In the genomic region with DNA sequence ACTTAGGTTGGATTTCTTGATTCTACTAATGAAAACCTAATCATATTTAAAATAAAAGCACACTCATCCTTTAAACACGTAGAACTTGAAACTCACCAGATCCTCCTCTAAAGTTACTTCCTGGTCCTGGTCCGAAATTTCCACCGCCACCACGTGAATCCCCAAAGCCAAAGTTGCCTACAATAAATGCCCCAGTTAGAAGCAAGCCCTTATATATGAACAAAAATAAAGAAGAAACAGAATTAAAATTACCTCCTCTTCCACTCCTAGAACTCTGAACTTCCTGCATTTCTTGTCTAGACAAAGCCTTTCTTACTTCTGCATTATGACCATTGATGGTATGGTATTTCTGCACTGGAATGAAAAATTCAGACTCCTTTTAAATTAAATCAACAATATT, we compare ENCODE assay signal across 9 cellular contexts. TPM values are rescaled to one million over a fixed set of nuclear protein-coding genes. Genes with fewer than 3 reads are reported as not detected.
DNase-seq lines count a peak whose midpoint lies in the region; ATAC-seq and TF ChIP-seq lines count a peak whose summit lies in the region.
"Had no signal": no experiment of that assay in that cellular context is flagged by ENCODE, and none has a peak within 500 bp of the region (broad histone marks: within the 10 kb centered on the region; RNA-seq: fewer than 3 reads in every experiment).

No MANE protein-coding gene starts in this region.

- H3K9me2 ChIP-seq in SK-N-SH = no peaks in the 10 kb centered on the region

- CTCF ChIA-PET in SK-N-SH (lab: Yijun Ruan, JAX) = interaction anchor here (1.4 to 11.3 kb wide), 7 partner anchors 8 to 181 kb away, joined by 5 to 260 read pairs (median 26); no protein-coding TSS in a partner anchor

- H3K27me3 ChIP-seq in SK-N-SH (ENCODE audit: insufficient read depth) (no peaks in the 10 kb centered on the region), Peyer's patch (no peaks in the 10 kb centered on the region)

- H3K27ac ChIP-seq in SK-N-SH (ENCODE audit: low read depth in 2 of 2, low read length in 1 of 2) = peak overlapping the region in 1 of 2 experiments; percentile 9; a peak in 1 of 4 replicates
- H3K27ac ChIP-seq in Peyer's patch = peak overlapping the region in 2 of 4 donors; percentile 8 to 56
- H3K27ac ChIP-seq in epithelial cell of prostate = peak overlapping the region; percentile 95

- H3K79me2 ChIP-seq in SK-N-SH (ENCODE audit: insufficient read depth) = peaks cover 91% of the 10 kb centered on the region

- peaks cover 75 to 84% of the 10 kb centered on the region in 2 experiments for H3K36me3 ChIP-seq in SK-N-SH (replicated peaks in 1 of 2; ENCODE audit: control insufficient read depth in 1 of 2, insufficient read depth in 2 of 2, low read length in 1 of 2)
- H3K36me3 ChIP-seq in Peyer's patch = peaks cover 0 to 64% (median 0%) of the 10 kb centered on the region in 3 donors

- H3K4me2 ChIP-seq in SK-N-SH = peak overlapping the region; percentile 83

- no peak for TF ChIP-seq CTCF in SK-N-SH (IDR thresholded peaks at IDR 0.05)
- no peak for TF ChIP-seq CTCF in Peyer's patch (IDR thresholded peaks at IDR 0.05)
- TF ChIP-seq CTCF in retinal pigment epithelial cell (conservative IDR thresholded peaks at IDR 0.05; ENCODE audit: low read depth, low read length) = no peak

- H3K9me3 ChIP-seq in SK-N-SH = no peaks in the 10 kb centered on the region
- H3K9me3 ChIP-seq in Peyer's patch = no peaks in the 10 kb centered on the region

- no peak overlapping the region for H2AFZ ChIP-seq in SK-N-SH (ENCODE audit: low read depth)

- POLR2A ChIA-PET in SK-N-SH (lab: Yijun Ruan, JAX) = interaction anchor here (5.7 kb wide), 1 partner anchor 8 kb away, joined by 51 read pairs; no protein-coding TSS in a partner anchor

- peak overlapping the region; percentile 15 to 100; a peak in 3 of 4 replicates for H3K4me3 ChIP-seq in SK-N-SH (ENCODE audit: low read depth in 2 of 2, low read length in 1 of 2)
- H3K4me3 ChIP-seq in Peyer's patch = peak overlapping the region in 3 of 4 donors; percentile 1 to 100 (median 14)
- H3K4me3 ChIP-seq in retinal pigment epithelial cell (ENCODE audit: low read length) = peak overlapping the region; percentile 99

- no peak for TF ChIP-seq EP300 in SK-N-SH (IDR thresholded peaks at IDR 0.05; ENCODE audit: borderline replicate concordance in 1 of 2, low read depth in 1 of 2, low read length in 1 of 2)

- H3F3A ChIP-seq in SK-N-SH (replicated peaks; ENCODE audit: insufficient read depth) = peaks cover 83% of the 10 kb centered on the region

- DNase-seq in SK-N-SH (no peak), Peyer's patch (no peak), epithelial cell of prostate (ENCODE audit: low read depth, low spot score) (no peak), retinal pigment epithelial cell (ENCODE audit: low read depth) (no peak), KG1 (lab: John Stamatoyannopoulos, UW) (no peak)
- DNase-seq: T-helper 9 cell had no signal

- peaks cover 88% of the 10 kb centered on the region for H4K20me1 ChIP-seq in SK-N-SH (ENCODE audit: insufficient read depth)

- no peak for TF ChIP-seq POLR2A in Peyer's patch (IDR thresholded peaks at IDR 0.05)

- H3K4me1 ChIP-seq in SK-N-SH (ENCODE audit: control insufficient read depth in 1 of 2, insufficient read depth in 2 of 2, low read depth in 1 of 2, low read length in 1 of 2) (peaks cover 35 to 37% of the 10 kb centered on the region in 2 experiments), Peyer's patch (peaks cover 6 to 58% (median 27%) of the 10 kb centered on the region in 4 donors)

- 62% methylated on average over 4 of the region's 4 CpGs for WGBS in SK-N-SH (ENCODE audit: low lambda C conversion rate)

- TF ChIP-seq RAD21 in SK-N-SH (IDR thresholded peaks at IDR 0.05; ENCODE audit: low read length) = no peak

- H3K9ac ChIP-seq in SK-N-SH = peak overlapping the region; percentile 99; the same call in 1 of the 2 replicates

- ATAC-seq in SK-N-SH treated with all-trans-retinoic acid at 6 μM for 48 hours (no peak), GM18867 (IDR thresholded peaks at IDR 0.05; ENCODE audit: unreplicated experiment) (no peak)
- ATAC-seq in activated CD4-positive, CD25-positive, alpha-beta regulatory T cell treated with anti-CD3 and anti-CD28 coated beads, Interleukin-2, amount 50 U/mL, for 24 hours = no peak

TF ChIP-seq in SK-N-SH, 30 proteins besides CTCF, POLR2A, EP300 and RAD21:
- TF ChIP-seq YY1 (IDR thresholded peaks at IDR 0.05; ENCODE audit: low read depth) = no peak
- TF ChIP-seq, protein P1, sequence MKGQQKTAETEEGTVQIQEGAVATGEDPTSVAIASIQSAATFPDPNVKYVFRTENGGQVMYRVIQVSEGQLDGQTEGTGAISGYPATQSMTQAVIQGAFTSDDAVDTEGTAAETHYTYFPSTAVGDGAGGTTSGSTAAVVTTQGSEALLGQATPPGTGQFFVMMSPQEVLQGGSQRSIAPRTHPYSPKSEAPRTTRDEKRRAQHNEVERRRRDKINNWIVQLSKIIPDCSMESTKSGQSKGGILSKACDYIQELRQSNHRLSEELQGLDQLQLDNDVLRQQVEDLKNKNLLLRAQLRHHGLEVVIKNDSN (IDR thresholded peaks at IDR 0.05; ENCODE audit: borderline replicate concordance, low read depth) = no peak

TF ChIP-seq in SK-N-SH treated with all-trans-retinoic acid at 6 μM for 48 hours, 23 proteins besides CTCF, POLR2A, EP300 and RAD21 (continues in another document):
- TF ChIP-seq, protein P2, sequence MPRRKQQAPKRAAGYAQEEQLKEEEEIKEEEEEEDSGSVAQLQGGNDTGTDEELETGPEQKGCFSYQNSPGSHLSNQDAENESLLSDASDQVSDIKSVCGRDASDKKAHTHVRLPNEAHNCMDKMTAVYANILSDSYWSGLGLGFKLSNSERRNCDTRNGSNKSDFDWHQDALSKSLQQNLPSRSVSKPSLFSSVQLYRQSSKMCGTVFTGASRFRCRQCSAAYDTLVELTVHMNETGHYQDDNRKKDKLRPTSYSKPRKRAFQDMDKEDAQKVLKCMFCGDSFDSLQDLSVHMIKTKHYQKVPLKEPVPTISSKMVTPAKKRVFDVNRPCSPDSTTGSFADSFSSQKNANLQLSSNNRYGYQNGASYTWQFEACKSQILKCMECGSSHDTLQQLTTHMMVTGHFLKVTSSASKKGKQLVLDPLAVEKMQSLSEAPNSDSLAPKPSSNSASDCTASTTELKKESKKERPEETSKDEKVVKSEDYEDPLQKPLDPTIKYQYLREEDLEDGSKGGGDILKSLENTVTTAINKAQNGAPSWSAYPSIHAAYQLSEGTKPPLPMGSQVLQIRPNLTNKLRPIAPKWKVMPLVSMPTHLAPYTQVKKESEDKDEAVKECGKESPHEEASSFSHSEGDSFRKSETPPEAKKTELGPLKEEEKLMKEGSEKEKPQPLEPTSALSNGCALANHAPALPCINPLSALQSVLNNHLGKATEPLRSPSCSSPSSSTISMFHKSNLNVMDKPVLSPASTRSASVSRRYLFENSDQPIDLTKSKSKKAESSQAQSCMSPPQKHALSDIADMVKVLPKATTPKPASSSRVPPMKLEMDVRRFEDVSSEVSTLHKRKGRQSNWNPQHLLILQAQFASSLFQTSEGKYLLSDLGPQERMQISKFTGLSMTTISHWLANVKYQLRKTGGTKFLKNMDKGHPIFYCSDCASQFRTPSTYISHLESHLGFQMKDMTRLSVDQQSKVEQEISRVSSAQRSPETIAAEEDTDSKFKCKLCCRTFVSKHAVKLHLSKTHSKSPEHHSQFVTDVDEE (CRISPR knock-in tag; IDR thresholded peaks at IDR 0.05) = no peak
- TF ChIP-seq OSR1 (CRISPR knock-in tag; IDR thresholded peaks at IDR 0.05) (no peak), TCF4 (CRISPR knock-in tag; IDR thresholded peaks at IDR 0.05; ENCODE audit: borderline replicate concordance) (no peak), ZFP3 (CRISPR knock-in tag; IDR thresholded peaks at IDR 0.05) (no peak), ISL1 (CRISPR knock-in tag; IDR thresholded peaks at IDR 0.05) (no peak), SNAI2 (CRISPR knock-in tag; IDR thresholded peaks at IDR 0.05) (no peak)
- TF ChIP-seq, protein P3, sequence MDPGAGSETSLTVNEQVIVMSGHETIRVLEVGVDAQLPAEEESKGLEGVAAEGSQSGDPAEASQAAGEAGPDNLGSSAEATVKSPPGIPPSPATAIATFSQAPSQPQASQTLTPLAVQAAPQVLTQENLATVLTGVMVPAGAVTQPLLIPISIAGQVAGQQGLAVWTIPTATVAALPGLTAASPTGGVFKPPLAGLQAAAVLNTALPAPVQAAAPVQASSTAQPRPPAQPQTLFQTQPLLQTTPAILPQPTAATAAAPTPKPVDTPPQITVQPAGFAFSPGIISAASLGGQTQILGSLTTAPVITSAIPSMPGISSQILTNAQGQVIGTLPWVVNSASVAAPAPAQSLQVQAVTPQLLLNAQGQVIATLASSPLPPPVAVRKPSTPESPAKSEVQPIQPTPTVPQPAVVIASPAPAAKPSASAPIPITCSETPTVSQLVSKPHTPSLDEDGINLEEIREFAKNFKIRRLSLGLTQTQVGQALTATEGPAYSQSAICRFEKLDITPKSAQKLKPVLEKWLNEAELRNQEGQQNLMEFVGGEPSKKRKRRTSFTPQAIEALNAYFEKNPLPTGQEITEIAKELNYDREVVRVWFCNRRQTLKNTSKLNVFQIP (CRISPR knock-in tag; IDR thresholded peaks at IDR 0.05; ENCODE audit: borderline replicate concordance, low read depth) = no peak
- TF ChIP-seq, protein P4, sequence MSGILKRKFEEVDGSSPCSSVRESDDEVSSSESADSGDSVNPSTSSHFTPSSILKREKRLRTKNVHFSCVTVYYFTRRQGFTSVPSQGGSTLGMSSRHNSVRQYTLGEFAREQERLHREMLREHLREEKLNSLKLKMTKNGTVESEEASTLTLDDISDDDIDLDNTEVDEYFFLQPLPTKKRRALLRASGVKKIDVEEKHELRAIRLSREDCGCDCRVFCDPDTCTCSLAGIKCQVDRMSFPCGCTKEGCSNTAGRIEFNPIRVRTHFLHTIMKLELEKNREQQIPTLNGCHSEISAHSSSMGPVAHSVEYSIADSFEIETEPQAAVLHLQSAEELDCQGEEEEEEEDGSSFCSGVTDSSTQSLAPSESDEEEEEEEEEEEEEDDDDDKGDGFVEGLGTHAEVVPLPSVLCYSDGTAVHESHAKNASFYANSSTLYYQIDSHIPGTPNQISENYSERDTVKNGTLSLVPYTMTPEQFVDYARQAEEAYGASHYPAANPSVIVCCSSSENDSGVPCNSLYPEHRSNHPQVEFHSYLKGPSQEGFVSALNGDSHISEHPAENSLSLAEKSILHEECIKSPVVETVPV (CRISPR knock-in tag; IDR thresholded peaks at IDR 0.05) = no peak

RNA-seq across cellular contexts. Expression of a gene that starts 4.2 kb away (rescaled TPM):
- polyA plus RNA-seq in SK-N-SH (2012; rRNA removed) = 459 and 483 TPM in 2 replicates
- polyA plus RNA-seq in SK-N-SH (2012; cell fraction: cytosol; rRNA removed) = 594 and 844 TPM in 2 replicates
- polyA plus RNA-seq in SK-N-SH (2012; cell fraction: nucleus; rRNA removed) = 318 and 483 TPM in 2 replicates
- 100 to 1,000 TPM; 184 to 526 (median 228) TPM for total RNA-seq in Peyer's patch

RNA-seq across cellular contexts. Expression of a gene that starts 5.2 kb away (rescaled TPM):
- polyA plus RNA-seq in SK-N-SH (2012; rRNA removed) = 97.0 and 119 TPM in 2 replicates
- polyA plus RNA-seq in SK-N-SH (2012; cell fraction: cytosol; rRNA removed) = 154 and 237 TPM in 2 replicates
- 109 and 121 TPM in 2 replicates for polyA plus RNA-seq in SK-N-SH (2012; cell fraction: nucleus; rRNA removed)
- 100 to 1,000 TPM in 1 of 4 donors, 10 to 100 TPM in 3; 53.9 to 112 (median 68.6) TPM for total RNA-seq in Peyer's patch

RNA-seq across cellular contexts. Expression of a gene that starts 44.3 kb away (rescaled TPM):
- polyA plus RNA-seq in SK-N-SH (2012; rRNA removed) = 36.1 and 50.8 TPM in 2 replicates
- polyA plus RNA-seq in SK-N-SH (2012; cell fraction: cytosol; rRNA removed) = 50.3 and 55.0 TPM in 2 replicates
- 20.3 and 41.3 TPM in 2 replicates for polyA plus RNA-seq in SK-N-SH (2012; cell fraction: nucleus; rRNA removed)
- total RNA-seq in Peyer's patch = 10 to 100 TPM in 1 of 4 donors, 1 to 10 TPM in 3; 5.3 to 10.5 (median 6.6) TPM

Comparison
In these comparisons a context has a peak if more than half of its experiments do, and no peak if none do; other contexts are left out.
1. H3K4me3 ChIP-seq: peak in every context shown above with its lines; median percentile 99 in retinal pigment epithelial cell; 58 in SK-N-SH; 14 in Peyer's patch.